ENCODE assay signal across 8 cellular contexts in the genomic region with DNA sequence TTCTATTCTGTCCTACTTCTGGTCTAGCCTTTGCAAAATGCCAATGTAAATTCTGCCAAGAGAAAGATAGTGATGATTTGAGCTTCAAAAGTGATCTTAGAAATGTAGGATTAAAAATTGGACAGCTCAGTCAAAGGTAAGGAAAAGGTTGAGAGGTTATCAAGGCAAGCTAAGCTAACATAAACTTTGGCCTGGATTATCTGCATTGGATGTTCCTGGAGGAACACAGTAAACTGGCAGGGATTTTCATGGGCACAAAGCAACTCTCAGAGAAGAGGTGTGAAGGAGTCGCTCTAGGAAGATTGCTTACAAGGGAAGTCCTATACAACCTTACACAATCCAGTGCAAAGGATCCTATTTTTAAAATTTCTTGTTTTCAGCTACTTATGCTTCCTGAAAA.
"Had no signal": no experiment of that assay in that cellular context is flagged by ENCODE, and none has a peak within 500 bp of the region (broad histone marks: within the 10 kb centered on the region; RNA-seq: fewer than 3 reads in every experiment).

No MANE protein-coding gene starts in this region.

- FAIRE-seq: HTR-8/SVneo had no signal

- H3K27ac ChIP-seq: GM23248 had no signal

- ATAC-seq: HCT116 had no signal

- H3K9ac ChIP-seq: GM23248 had no signal

- H2AFZ ChIP-seq: GM23248 had no signal

- H3K36me3 ChIP-seq: HAP-1 had no signal

- H3K9me3 ChIP-seq: HAP-1 had no signal

- H3K4me3 ChIP-seq: GM23248, HAP-1 had no signal

- DNase-seq: GM23248, GOT3, H7, HFFc6, KBM-7 had no signal

- H3K4me1 ChIP-seq: HAP-1 had no signal
